10 cellular contexts compared by ENCODE assay signal in genomic region chr1:55456961-55457360, GRCh38.
"Had no signal": no experiment of that assay in that cellular context is flagged by ENCODE, and none has a peak within 500 bp of the region (broad histone marks: within the 10 kb centered on the region; RNA-seq: fewer than 3 reads in every experiment).

No MANE protein-coding gene starts in this region.

- H3K4me2 ChIP-seq: GM23338, KMS-11 had no signal

- H3K9ac ChIP-seq: KMS-11 had no signal

- H3K4me3 ChIP-seq: GM23338, K562 had no signal

- H3K27ac ChIP-seq: KMS-11 had no signal

- FAIRE-seq: H1, H54, HTR-8/SVneo, K562 had no signal

- DNase-seq: H9, HCEC 1CT, HFFc6, IMR-90 had no signal

- ATAC-seq: GM23338, K562 had no signal

- H2AFZ ChIP-seq: GM23338 had no signal
